ENCODE assay signal across 8 cellular contexts in genomic region chr2:8684885-8685696, GRCh38. TPM values are rescaled to one million over a fixed set of nuclear protein-coding genes. Genes with fewer than 3 reads are reported as not detected.
A peak's percentile ranks its signal among the peaks of the same experiment; 100 is the strongest.
DNase-seq lines count a peak whose midpoint lies in the region; ATAC-seq and TF ChIP-seq lines count a peak whose summit lies in the region.

No MANE protein-coding gene starts in this region.

- H3K27ac ChIP-seq in AG04450 (ENCODE audit: low read depth, low read length) (peak overlapping the region; percentile 33), dorsolateral prefrontal cortex (peak overlapping the region in 57 of 59 donors; percentile 2 to 96 (median 83))

- intact Hi-C loops in dorsolateral prefrontal cortex (cut with DNase I), result loop anchor here (1.0 to 10.0 kb wide), 6 partner anchors 160 to 1588 kb away; no protein-coding TSS in a partner anchor

- no peaks in the 10 kb centered on the region for H3K9me3 ChIP-seq in AG04450 (ENCODE audit: control insufficient read depth, insufficient read depth, low read length)

- POLR2A ChIA-PET in AG04450 (lab: Yijun Ruan, JAX), result interaction anchor here (0.5 kb wide), 1 partner anchor 152 kb away, joined by 5 read pairs; the partner anchor contains the start of gene KIDINS220

- CTCF ChIA-PET in AG04450 (lab: Charles Lee), result interaction anchor here (0.6 to 1.7 kb wide), 4 partner anchors 197 to 1259 kb away, joined by 3 to 4 read pairs (median 3); no protein-coding TSS in a partner anchor

- H3K4me3 ChIP-seq in AG04450 (ENCODE audit: low read depth, low read length) (peak overlapping the region; percentile 59), dorsolateral prefrontal cortex (peak overlapping the region; percentile 48 to 93 (median 79))

- ATAC-seq in GM19395 (IDR thresholded peaks at IDR 0.05; ENCODE audit: unreplicated experiment), result peak; percentile 1

- H3K27me3 ChIP-seq in AG04450 (ENCODE audit: control insufficient read depth, insufficient read depth, low read length) (no peaks in the 10 kb centered on the region), dorsolateral prefrontal cortex (peaks cover 0 to 12% (median 0%) of the 10 kb centered on the region in 45 donors)

- DNase-seq in AG04450 (ENCODE audit: low read depth, low spot score) (no peak), NCI-H2029 treated with DMSO at 0.1 percent for 48 hours (lab: John Stamatoyannopoulos, UW) (peak; percentile 9), dorsolateral prefrontal cortex (peak in 4 of 10 donors; percentile 45 to 64 (median 49)), medulla oblongata (ENCODE audit: extremely low spot score) (peak; percentile 59), HuH-7 (ENCODE audit: low spot score) (no peak)
- peak; percentile 75 for DNase-seq in activated CD4-positive, alpha-beta T cell treated with anti-CD3 and anti-CD28 coated beads for 48 hours
- peak; percentile 41 to 47 for DNase-seq in stimulated activated CD8-positive, alpha-beta memory T cell treated with anti-CD3 and anti-CD28 coated beads, Interleukin-15, amount 100 ng/mL, for 48 hours (ENCODE audit: low read depth in 2 of 2)

- TF ChIP-seq CTCF in AG04450 (IDR thresholded peaks at IDR 0.05; ENCODE audit: low read depth, low read length) (no peak), dorsolateral prefrontal cortex (IDR thresholded peaks at IDR 0.05 in 54 of 56, conservative IDR thresholded peaks at IDR 0.05 in 2 of 56; ENCODE audit: low read depth in 1 of 56, partially characterized antibody in 56 of 56) (no peak)

RNA-seq across cellular contexts. Expression of gene ID2, which starts 3.2 kb away (rescaled TPM):
- 74.3 and 74.5 TPM in 2 replicates for polyA plus RNA-seq in AG04450 (2011; rRNA removed)
- polyA minus RNA-seq in AG04450 (2011; rRNA and poly(A)+ RNA removed), result 57.8 and 78.4 TPM in 2 replicates
- 100 to 1,000 TPM in 103 of 120 experiments, 10 to 100 TPM in 17; 73.4 to 233 (median 124) TPM for total RNA-seq in dorsolateral prefrontal cortex

Comparison
In these comparisons a context has a peak if more than half of its experiments do, and no peak if none do; other contexts are left out.
1. DNase-seq: peak in NCI-H2029 treated with DMSO at 0.1 percent for 48 hours (single experiment), activated CD4-positive, alpha-beta T cell treated with anti-CD3 and anti-CD28 coated beads for 48 hours (single experiment), medulla oblongata (single experiment) and stimulated activated CD8-positive, alpha-beta memory T cell treated with anti-CD3 and anti-CD28 coated beads, Interleukin-15, amount 100 ng/mL, for 48 hours (2 of 2); none in AG04450 (single experiment) and HuH-7 (single experiment).